ENCODE assay signal across 8 cellular contexts in the genomic region with DNA sequence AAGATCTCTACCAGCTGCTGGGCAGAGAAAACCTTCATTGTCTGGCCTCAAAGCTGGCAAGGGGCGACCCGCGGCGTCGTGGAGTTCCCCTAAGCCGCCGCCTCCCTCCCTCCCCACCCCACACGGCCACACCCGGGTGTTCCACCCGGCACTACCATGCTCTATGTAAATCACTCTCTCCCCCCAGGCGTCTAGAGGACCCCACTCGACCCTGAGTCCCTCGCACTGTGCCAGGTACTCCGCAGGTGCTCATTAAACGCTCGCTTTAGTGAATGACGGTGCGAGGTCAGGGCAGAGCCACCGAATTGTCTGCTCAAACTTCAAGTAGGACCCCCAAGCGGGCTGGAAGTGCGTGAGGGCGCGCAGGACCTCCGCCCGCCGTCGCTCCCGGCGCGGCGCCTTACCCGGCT. TPM values are rescaled to one million over a fixed set of nuclear protein-coding genes. Genes with fewer than 3 reads are reported as not detected.
DNase-seq lines count a peak whose midpoint lies in the region; ATAC-seq and TF ChIP-seq lines count a peak whose summit lies in the region.

No MANE protein-coding gene starts in this region.

- 19 to 21% methylated on average over 32 of the region's 32 CpGs for WGBS in ectodermal cell, 2 experiments

- H3K27ac ChIP-seq in ectodermal cell (ENCODE audit: insufficient read depth, low read depth, low read length, poor library complexity, severe bottlenecking) (no peak overlapping the region), thoracic aorta (peak overlapping the region; percentile 88 to 92)
- peak overlapping the region; percentile 81 for H3K27ac ChIP-seq in naive thymus-derived CD4-positive, alpha-beta T cell (ENCODE audit: low read depth, low read length)

- H3K36me3 Mint-ChIP-seq in naive thymus-derived CD4-positive, alpha-beta T cell: peaks cover 6 to 39% (median 12%) of the 10 kb centered on the region in 5 donors

- POLR2A ChIA-PET in naive thymus-derived CD4-positive, alpha-beta T cell (lab: Charles Lee): interaction anchor here (0.7 to 1.8 kb wide), 7 partner anchors 9 to 168 kb away, joined by 3 to 9 read pairs (median 4); a partner anchor contains a TSS

- intact Hi-C loops in naive thymus-derived CD4-positive, alpha-beta T cell (cut with micrococcal nuclease): loop anchor here (1.0 to 10.0 kb wide), 24 partner anchors 8 to 1600 kb away; a partner anchor contains a TSS

- peak overlapping the region; percentile 56 for H3K4me3 ChIP-seq in BE2C (ENCODE audit: low read depth, low read length)
- peak overlapping the region; percentile 45 for H3K4me3 ChIP-seq in ectodermal cell (ENCODE audit: insufficient read depth, low read depth, low read length)
- peak overlapping the region; percentile 79 for H3K4me3 ChIP-seq in naive thymus-derived CD4-positive, alpha-beta T cell (ENCODE audit: low read length)
- peak overlapping the region; percentile 90 for H3K4me3 ChIP-seq in thoracic aorta

- H3K9me3 ChIP-seq in BE2C: peaks cover 3% of the 10 kb centered on the region; the same call in 1 of the 2 replicates
- peaks cover 5% of the 10 kb centered on the region for H3K9me3 ChIP-seq in ectodermal cell (ENCODE audit: control insufficient read depth, low read length)
- peaks cover 0 to 5% (median 0%) of the 10 kb centered on the region in 3 experiments for H3K9me3 ChIP-seq in naive thymus-derived CD4-positive, alpha-beta T cell (ENCODE audit: control insufficient read depth in 2 of 3, low read length in 3 of 3)
- peaks cover 8% of the 10 kb centered on the region for H3K9me3 ChIP-seq in thoracic aorta

- H3K27ac Mint-ChIP-seq in naive thymus-derived CD4-positive, alpha-beta T cell: peak overlapping the region; percentile 80 to 95 (median 92)

- H3K27me3 Mint-ChIP-seq in naive thymus-derived CD4-positive, alpha-beta T cell: peaks cover 0 to 7% (median 0%) of the 10 kb centered on the region in 5 donors

- CTCF ChIA-PET in naive thymus-derived CD4-positive, alpha-beta T cell (lab: Charles Lee): no interaction called here

- DNase-seq in BE2C (no peak), thoracic aorta (ENCODE audit: low spot score) (no peak), UCSD-AML1 (lab: John Stamatoyannopoulos, UW; ENCODE audit: unreplicated experiment) (no peak)
- DNase-seq in activated CD4-positive, alpha-beta T cell treated with anti-CD3 and anti-CD28 coated beads for 48 hours: peak; percentile 41
- DNase-seq in naive thymus-derived CD4-positive, alpha-beta T cell: peak in 2 of 9 donors; percentile 22 to 62

- H3K36me3 ChIP-seq in BE2C: no peaks in the 10 kb centered on the region
- no peaks in the 10 kb centered on the region for H3K36me3 ChIP-seq in ectodermal cell (ENCODE audit: control insufficient read depth, insufficient read depth, low read length)
- peaks cover 0 to 5% (median 0%) of the 10 kb centered on the region in 3 experiments for H3K36me3 ChIP-seq in naive thymus-derived CD4-positive, alpha-beta T cell (ENCODE audit: control insufficient read depth in 2 of 3, insufficient read depth in 3 of 3, low read length in 3 of 3)
- no peaks in the 10 kb centered on the region for H3K36me3 ChIP-seq in thoracic aorta

- H3K4me1 Mint-ChIP-seq in naive thymus-derived CD4-positive, alpha-beta T cell: peaks cover 35 to 60% (median 52%) of the 10 kb centered on the region in 7 donors

- peaks cover 6 to 17% (median 13%) of the 10 kb centered on the region in 11 donors for H3K9me3 Mint-ChIP-seq in naive thymus-derived CD4-positive, alpha-beta T cell

- H3K4me3 Mint-ChIP-seq in naive thymus-derived CD4-positive, alpha-beta T cell: peak overlapping the region; percentile 67 to 94 (median 90)

- ATAC-seq in GM19395 (IDR thresholded peaks at IDR 0.05; ENCODE audit: unreplicated experiment) (peak; percentile 43), HG03521 (IDR thresholded peaks at IDR 0.05; ENCODE audit: unreplicated experiment) (peak; percentile 27), thoracic aorta (ENCODE audit: insufficient number of reproducible peaks, low FRiP score, low read depth) (no peak)
- ATAC-seq in naive thymus-derived CD4-positive, alpha-beta T cell: peak; percentile 64

- H3K27me3 ChIP-seq in BE2C (no peaks in the 10 kb centered on the region), ectodermal cell (ENCODE audit: control insufficient read depth, insufficient read depth, low read length, poor library complexity, severe bottlenecking) (peaks cover 38% of the 10 kb centered on the region), thoracic aorta (replicated peaks; ENCODE audit: insufficient read depth) (no peaks in the 10 kb centered on the region)
- H3K27me3 ChIP-seq in naive thymus-derived CD4-positive, alpha-beta T cell (ENCODE audit: control insufficient read depth in 2 of 2, insufficient read depth in 2 of 2, low read length in 2 of 2): no peaks in the 10 kb centered on the region

- TF ChIP-seq CTCF in BE2C (IDR thresholded peaks at IDR 0.05; ENCODE audit: low read depth, low read length) (no peak), thoracic aorta (IDR thresholded peaks at IDR 0.05) (no peak)

- H3K4me1 ChIP-seq in BE2C: peaks cover 14% of the 10 kb centered on the region
- H3K4me1 ChIP-seq in ectodermal cell (ENCODE audit: control insufficient read depth, insufficient read depth, low read length): no peaks in the 10 kb centered on the region
- H3K4me1 ChIP-seq in naive thymus-derived CD4-positive, alpha-beta T cell (ENCODE audit: control insufficient read depth in 2 of 2, insufficient read depth in 2 of 2, low read length in 2 of 2): peaks cover 32 to 38% of the 10 kb centered on the region in 2 donors
- peaks cover 23 to 40% of the 10 kb centered on the region in 2 donors for H3K4me1 ChIP-seq in thoracic aorta (ENCODE audit: control insufficient read depth in 1 of 2, low read depth in 2 of 2)

RNA-seq across cellular contexts. Expression of a gene that starts 0.6 kb away (rescaled TPM):
- polyA plus RNA-seq in BE2C (2012; ENCODE audit: insufficient read depth, insufficient read length, low read depth): 2.9 TPM
- polyA plus RNA-seq in ectodermal cell (2013, experiment 1 of 4): 1.6 TPM
- polyA plus RNA-seq in ectodermal cell (2013, experiment 2 of 4): 2.9 TPM
- polyA plus RNA-seq in ectodermal cell (2013, experiment 3 of 4): 1.7 TPM
- polyA plus RNA-seq in ectodermal cell (2013, experiment 4 of 4): 2.4 TPM
- total RNA-seq in naive thymus-derived CD4-positive, alpha-beta T cell: 100 to 1,000 TPM in 2 of 5 experiments, 10 to 100 TPM in 3; 66.2 to 145 (median 94.5) TPM
- polyA plus RNA-seq in naive thymus-derived CD4-positive, alpha-beta T cell: 10 to 100 TPM; 26.2 to 28.8 TPM
- total RNA-seq in thoracic aorta: 10 to 100 TPM; 51.6 to 53.1 TPM
